9 cellular contexts compared by ENCODE assay signal in genomic region chr1:156893048-156893953, GRCh38. TPM values are rescaled to one million over a fixed set of nuclear protein-coding genes. Genes with fewer than 3 reads are reported as not detected.
DNase-seq lines count a peak whose midpoint lies in the region; ATAC-seq and TF ChIP-seq lines count a peak whose summit lies in the region.
"Had no signal": no experiment of that assay in that cellular context is flagged by ENCODE, and none has a peak within 500 bp of the region (broad histone marks: within the 10 kb centered on the region; RNA-seq: fewer than 3 reads in every experiment).

TSS of gene PEAR1 (plus strand) at chr1:156893718. CDS start at chr1:156903927, 10,209 bp downstream.

- no peak for TF ChIP-seq CTCF in retinal pigment epithelial cell (conservative IDR thresholded peaks at IDR 0.05; ENCODE audit: low read depth, low read length)

- ATAC-seq in left ventricle myocardium superior: peak; percentile 59
- no peak for ATAC-seq in GM21576 (IDR thresholded peaks at IDR 0.05; ENCODE audit: unreplicated experiment)
- no peak for ATAC-seq in GM21390 (IDR thresholded peaks at IDR 0.05; ENCODE audit: unreplicated experiment)
- no peak for ATAC-seq in activated CD4-positive, CD25-positive, alpha-beta regulatory T cell treated with anti-CD3 and anti-CD28 coated beads, Interleukin-2, amount 50 U/mL, for 24 hours

- no peaks in the 10 kb centered on the region for H3K36me3 ChIP-seq in adipocyte (ENCODE audit: control insufficient read depth, insufficient read depth, low read length, severe bottlenecking)

- peak within 1 kb of the TSS; percentile 77 for H3K9ac ChIP-seq in adipocyte (ENCODE audit: low read length)

- peak; percentile 54 for DNase-seq in ELR (ENCODE audit: low read depth)
- DNase-seq in adipocyte (ENCODE audit: low read depth): peak; percentile 41
- peak; percentile 78 for DNase-seq in left ventricle myocardium superior
- no peak for DNase-seq in retinal pigment epithelial cell (ENCODE audit: low read depth)
- no peak for DNase-seq in activated CD8-positive, alpha-beta memory T cell treated with anti-CD3 and anti-CD28 coated beads for 24 hours

- intact Hi-C loops in left ventricle myocardium superior (cut with micrococcal nuclease): no loop called here

- no peaks in the 10 kb centered on the region for H3K9me3 ChIP-seq in adipocyte (ENCODE audit: control insufficient read depth, low read length)

- H3K4me1 ChIP-seq in adipocyte (ENCODE audit: control insufficient read depth, insufficient read depth, low read length): peaks cover 56% of the 10 kb centered on the region

- peaks cover 3% of the 10 kb centered on the region for H3K27me3 ChIP-seq in adipocyte (replicated peaks; ENCODE audit: control insufficient read depth, insufficient read depth, low read length)

- H3K4me3 ChIP-seq in adipocyte (ENCODE audit: low read length) (peak within 1 kb of the TSS; percentile 79), retinal pigment epithelial cell (ENCODE audit: low read length) (peak within 1 kb of the TSS; percentile 38)

RNA-seq across cellular contexts. Expression of gene PEAR1, which starts in this region (rescaled TPM):
- total RNA-seq in left ventricle myocardium superior: 8.2 TPM
- total RNA-seq: RPMI7951 had no signal

Comparison
In these comparisons a context has a peak if more than half of its experiments do, and no peak if none do; other contexts are left out.
1. DNase-seq: peak in ELR (single experiment), adipocyte (single experiment) and left ventricle myocardium superior (single experiment); none in retinal pigment epithelial cell (single experiment) and activated CD8-positive, alpha-beta memory T cell treated with anti-CD3 and anti-CD28 coated beads for 24 hours (single experiment).